In the genomic region with DNA sequence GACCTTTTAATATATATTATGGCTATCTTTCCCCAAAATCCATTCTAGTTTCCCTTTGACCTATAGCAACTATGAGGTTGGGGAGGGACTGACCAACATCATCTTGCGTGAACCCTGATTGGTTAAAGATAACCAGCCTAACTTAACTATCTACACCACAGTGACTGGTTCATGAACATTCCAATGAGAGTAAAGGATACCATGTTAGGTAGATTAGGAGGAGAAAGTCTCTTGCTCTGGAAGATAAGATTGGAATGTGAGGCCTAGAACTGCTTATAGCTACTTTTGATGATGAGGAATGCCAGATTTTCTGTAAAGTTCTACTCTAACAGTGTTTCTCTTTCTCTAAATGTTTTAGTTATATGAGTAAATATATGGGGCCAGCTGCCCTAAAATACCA, we compare ENCODE assay signal across 6 cellular contexts.
"Had no signal": no experiment of that assay in that cellular context is flagged by ENCODE, and none has a peak within 500 bp of the region (broad histone marks: within the 10 kb centered on the region; RNA-seq: fewer than 3 reads in every experiment).

No MANE protein-coding gene starts in this region.

- H3K36me3 Mint-ChIP-seq: IgD-negative memory B cell had no signal

- H3K27ac Mint-ChIP-seq: H9, IgD-negative memory B cell had no signal

- H3K4me3 Mint-ChIP-seq: H9, IgD-negative memory B cell had no signal

- FAIRE-seq: HepG2 had no signal

- ATAC-seq: HepG2 had no signal

- H3K4me1 Mint-ChIP-seq: IgD-negative memory B cell had no signal

- H3K27me3 Mint-ChIP-seq: IgD-negative memory B cell had no signal

- DNase-seq: GOT3, H9, HCEC 1CT, KBM-7 had no signal
